Comparison of ENCODE assay signal across 8 cellular contexts in the genomic region with DNA sequence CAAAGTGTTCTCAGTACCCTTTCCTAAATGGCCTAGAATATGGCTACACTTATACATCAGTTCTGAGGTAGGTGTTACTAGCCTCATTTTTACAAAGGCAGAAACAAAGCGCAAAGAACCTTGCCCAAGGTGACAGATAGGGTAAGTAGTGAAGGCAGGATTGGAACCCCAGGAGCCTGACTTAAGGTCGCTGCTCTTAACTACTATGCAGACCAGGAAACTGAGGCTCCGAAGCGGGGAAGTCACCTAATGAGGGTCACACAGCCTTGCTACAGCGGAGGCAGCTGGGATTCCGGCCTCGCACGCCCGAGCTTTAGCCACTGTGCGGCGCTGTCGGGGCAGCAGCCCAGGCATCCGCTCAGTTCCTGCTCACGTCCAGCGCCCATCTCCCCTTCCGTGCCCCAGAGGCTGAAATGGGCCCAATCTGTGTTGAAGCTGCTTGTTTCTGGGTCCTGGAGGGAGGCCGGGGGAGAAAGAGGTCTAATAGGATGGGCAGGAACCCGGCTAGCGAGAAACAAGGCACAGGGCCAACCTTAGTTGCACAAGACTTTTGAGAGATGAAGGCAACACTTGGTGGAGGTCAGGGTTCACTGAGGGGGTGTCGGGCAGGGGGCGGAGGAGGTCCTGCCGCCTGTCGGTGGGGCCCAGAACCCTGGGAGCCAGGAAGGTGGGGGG. TPM values are rescaled to one million over a fixed set of nuclear protein-coding genes. Genes with fewer than 3 reads are reported as not detected.
DNase-seq lines count a peak whose midpoint lies in the region; ATAC-seq and TF ChIP-seq lines count a peak whose summit lies in the region.

No MANE protein-coding gene starts in this region.

- H2AFZ ChIP-seq in trophoblast cell (ENCODE audit: insufficient read depth, low read length, poor library complexity) = no peak overlapping the region

- H3K36me3 ChIP-seq in trophoblast cell (ENCODE audit: control insufficient read depth in 1 of 2, insufficient read depth in 2 of 2, low read length in 2 of 2) (no peaks in the 10 kb centered on the region), upper lobe of left lung (no peaks in the 10 kb centered on the region)

- H2BK5ac ChIP-seq in trophoblast cell (ENCODE audit: low read depth, low read length, poor library complexity) = no peak overlapping the region

- H3K27me3 ChIP-seq in trophoblast cell (ENCODE audit: insufficient read depth, low read length) = peaks cover 86% of the 10 kb centered on the region
- H3K27me3 ChIP-seq in upper lobe of left lung = peaks cover 2 to 43% (median 28%) of the 10 kb centered on the region in 4 donors

- POLR2A ChIA-PET in RWPE1 (lab: Yijun Ruan, JAX; ENCODE audit: low non-redundant PET) = no interaction called here

- CTCF ChIA-PET in RWPE1 (lab: Yijun Ruan, JAX) = interaction anchor here (0.5 to 3.6 kb wide), 31 partner anchors 13 to 857 kb away, joined by 3 to 56 read pairs (median 4); partner anchors contain the start of genes CMPK1 and PDZK1IP1

- H3K4ac ChIP-seq in trophoblast cell (ENCODE audit: low read depth, low read length) = no peak overlapping the region

- H3K9ac ChIP-seq in trophoblast cell (ENCODE audit: low read length) = no peak overlapping the region

- no peak overlapping the region for H2BK120ac ChIP-seq in trophoblast cell (ENCODE audit: insufficient read depth, low read length, poor library complexity)

- TF ChIP-seq POLR2A in upper lobe of left lung (IDR thresholded peaks at IDR 0.05) = no peak

- TF ChIP-seq EP300 in upper lobe of left lung (IDR thresholded peaks at IDR 0.05) = no peak

- no peak overlapping the region for H4K91ac ChIP-seq in trophoblast cell (ENCODE audit: low read depth, low read length)

- no peaks in the 10 kb centered on the region for H3K79me2 ChIP-seq in trophoblast cell (ENCODE audit: control insufficient read depth, insufficient read depth, low read length, poor library complexity)

- H2AK5ac ChIP-seq in trophoblast cell (ENCODE audit: low read length) = no peak overlapping the region

- ATAC-seq in GM21723 (IDR thresholded peaks at IDR 0.05; ENCODE audit: unreplicated experiment) = peak; percentile 54
- peak; percentile 71 to 72 for ATAC-seq in upper lobe of left lung (ENCODE audit: low FRiP score in 2 of 2)

- H3K18ac ChIP-seq in trophoblast cell (ENCODE audit: low read length) = no peak overlapping the region

- WGBS in trophoblast cell (ENCODE audit: extremely low coverage, insufficient coverage, insufficient read length) = no CpG with 5 or more reads among the region's 23 CpGs
- WGBS in upper lobe of left lung, 2 donors = 4 to 10% methylated on average over 7 to 20 of the region's 23 CpGs

- H3K23ac ChIP-seq in trophoblast cell (ENCODE audit: low read length) = no peak overlapping the region

- no peak overlapping the region for H4K8ac ChIP-seq in trophoblast cell (ENCODE audit: low read depth, low read length)

- peak overlapping the region; percentile 94 for H3K4me2 ChIP-seq in trophoblast cell (ENCODE audit: low read length)

- TF ChIP-seq CTCF in RWPE1 (conservative IDR thresholded peaks at IDR 0.05; ENCODE audit: low read depth) (peak; percentile 98), upper lobe of left lung (IDR thresholded peaks at IDR 0.05) (peak; percentile 80 to 89 (median 84))

- H3K4me1 ChIP-seq in trophoblast cell (ENCODE audit: control insufficient read depth in 1 of 2, insufficient read depth in 2 of 2, low read length in 2 of 2) (peaks cover 10 to 19% of the 10 kb centered on the region in 2 experiments), upper lobe of left lung (peaks cover 34 to 68% (median 54%) of the 10 kb centered on the region in 4 donors)

- no peaks in the 10 kb centered on the region for H3K79me1 ChIP-seq in trophoblast cell (ENCODE audit: low read length)

- H4K12ac ChIP-seq in trophoblast cell (ENCODE audit: low read depth, low read length) = no peak overlapping the region

- DNase-seq in DMS79 treated with DMSO at 0.1 percent for 48 hours (lab: John Stamatoyannopoulos, UW) (peak; percentile 70), RWPE1 (ENCODE audit: low spot score) (peak; percentile 84), germinal center (ENCODE audit: low spot score) (peak; percentile 85), trophoblast cell (peak; percentile 48 to 69), upper lobe of left lung (peak; percentile 82 to 94)
- DNase-seq in Jurkat, Clone E6-1 (ENCODE audit: low read depth, low spot score) = peak; percentile 60
- peak; percentile 69 for DNase-seq in activated effector memory CD4-positive, alpha-beta T cell treated with Interleukin-2 at 50 U/mL for 16 hours

- H3K27ac ChIP-seq in RWPE1 (peak overlapping the region; percentile 87), trophoblast cell (ENCODE audit: low read depth, low read length) (no peak overlapping the region), upper lobe of left lung (peak overlapping the region in 3 of 4 donors; percentile 80 to 90 (median 87))

- H3K4me3 ChIP-seq in Jurkat, Clone E6-1 (ENCODE audit: low read length) = peak overlapping the region; percentile 69
- no peak overlapping the region for H3K4me3 ChIP-seq in trophoblast cell (ENCODE audit: low read depth, low read length)
- H3K4me3 ChIP-seq in upper lobe of left lung = peak overlapping the region in 3 of 4 donors; percentile 62 to 89 (median 72)

- no peak overlapping the region for H2BK12ac ChIP-seq in trophoblast cell (ENCODE audit: low read length)

- H3K9me3 ChIP-seq in trophoblast cell (ENCODE audit: insufficient read depth, low read depth, low read length) = peaks cover 4% of the 10 kb centered on the region
- H3K9me3 ChIP-seq in upper lobe of left lung = no peaks in the 10 kb centered on the region

- H3K14ac ChIP-seq in trophoblast cell (ENCODE audit: low read length) = no peak overlapping the region

RNA-seq across cellular contexts. Expression of gene FOXD2, which starts 1.4 kb away (rescaled TPM):
- polyA plus RNA-seq in Jurkat, Clone E6-1 (2012; ENCODE audit: insufficient read depth, insufficient read length) = 2.7 TPM
- polyA plus RNA-seq in trophoblast cell (2013) = 0.01 TPM in 1 of 2 replicates, not detected in the other
- total RNA-seq in upper lobe of left lung = under 1 TPM; under 0.01 to 0.69 (median 0.40) TPM

RNA-seq across cellular contexts. Expression of gene FOXE3, which starts 20.4 kb away (rescaled TPM):
- not detected for polyA plus RNA-seq in Jurkat, Clone E6-1 (2012; ENCODE audit: insufficient read depth, insufficient read length)
- 5.3 and 6.7 TPM in 2 replicates for polyA plus RNA-seq in trophoblast cell (2013)
- total RNA-seq in upper lobe of left lung = not detected
